In genomic region chr3:47034868-47035489, GRCh38 we compare ENCODE assay signal across 1 cellular context.
TF ChIP-seq lines count a peak whose summit lies in the region.

No MANE protein-coding gene starts in this region.

TF ChIP-seq in IMR-90, 13 proteins besides CTCF, POLR2A, EP300 and RAD21 (continued from another document):
- TF ChIP-seq, protein P1, sequence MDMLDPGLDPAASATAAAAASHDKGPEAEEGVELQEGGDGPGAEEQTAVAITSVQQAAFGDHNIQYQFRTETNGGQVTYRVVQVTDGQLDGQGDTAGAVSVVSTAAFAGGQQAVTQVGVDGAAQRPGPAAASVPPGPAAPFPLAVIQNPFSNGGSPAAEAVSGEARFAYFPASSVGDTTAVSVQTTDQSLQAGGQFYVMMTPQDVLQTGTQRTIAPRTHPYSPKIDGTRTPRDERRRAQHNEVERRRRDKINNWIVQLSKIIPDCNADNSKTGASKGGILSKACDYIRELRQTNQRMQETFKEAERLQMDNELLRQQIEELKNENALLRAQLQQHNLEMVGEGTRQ (IDR thresholded peaks at IDR 0.05; ENCODE audit: low read depth, low read length), result no peak
TF ChIP-seq in IMR-90: peak in this region for 0.
